9 cellular contexts compared by ENCODE assay signal in the genomic region with DNA sequence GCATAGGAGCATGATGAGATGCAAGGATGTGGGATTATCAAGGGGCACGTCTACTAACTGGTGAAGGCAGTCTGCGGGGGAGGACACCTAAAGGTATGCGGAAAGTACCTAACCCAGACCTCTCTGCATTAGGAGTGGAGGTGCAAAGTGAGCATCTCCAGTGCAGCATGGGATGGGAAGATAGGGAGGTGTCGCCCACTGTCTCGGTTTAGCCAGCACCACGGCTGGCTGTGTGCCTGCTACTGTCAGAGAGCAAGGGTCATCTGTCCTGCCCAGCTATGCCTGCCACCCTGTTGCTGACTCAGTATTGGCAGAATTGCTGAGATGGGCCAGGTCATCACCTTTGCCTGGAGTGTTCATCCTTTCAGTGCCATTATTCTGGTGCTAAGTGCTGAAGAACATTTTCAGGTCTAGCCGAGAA. TPM values are rescaled to one million over a fixed set of nuclear protein-coding genes. Genes with fewer than 3 reads are reported as not detected.
DNase-seq lines count a peak whose midpoint lies in the region; ATAC-seq and TF ChIP-seq lines count a peak whose summit lies in the region.
"Had no signal": no experiment of that assay in that cellular context is flagged by ENCODE, and none has a peak within 500 bp of the region (broad histone marks: within the 10 kb centered on the region; RNA-seq: fewer than 3 reads in every experiment).

No MANE protein-coding gene starts in this region.

- H3K4me3 Mint-ChIP-seq in activated naive CD4-positive, alpha-beta T cell treated with anti-CD3 and anti-CD28 coated beads, Interleukin-2, amount 50 U/mL, for 24 hours = peak overlapping the region; percentile 81
- no peak overlapping the region for H3K4me3 Mint-ChIP-seq in nephron progenitor cell

- peak; percentile 38 for TF ChIP-seq POLR2A in GM10847 (IDR thresholded peaks at IDR 0.05; ENCODE audit: extremely low read depth, insufficient read length)

- DNase-seq in T-helper 2 cell (peak in 3 of 5 experiments; percentile 33 to 64 (median 60)), sciatic nerve (ENCODE audit: low spot score) (no peak), NCI-H1105 treated with DMSO at 0.1 percent for 48 hours (lab: John Stamatoyannopoulos, UW) (no peak), nephron progenitor cell (no peak)
- DNase-seq: upper lobe of left lung had no signal

- no peak for TF ChIP-seq CTCF in nephron progenitor cell (IDR thresholded peaks at IDR 0.05)

- peaks cover 97% of the 10 kb centered on the region for H3K4me1 Mint-ChIP-seq in activated naive CD4-positive, alpha-beta T cell treated with anti-CD3 and anti-CD28 coated beads, Interleukin-2, amount 50 U/mL, for 24 hours
- H3K4me1 Mint-ChIP-seq in nephron progenitor cell = peaks cover 32% of the 10 kb centered on the region

- H3K27me3 Mint-ChIP-seq in activated naive CD4-positive, alpha-beta T cell treated with anti-CD3 and anti-CD28 coated beads, Interleukin-2, amount 50 U/mL, for 24 hours = no peaks in the 10 kb centered on the region
- H3K27me3 Mint-ChIP-seq in nephron progenitor cell (ENCODE audit: low read depth, poor library complexity) = no peaks in the 10 kb centered on the region

- ATAC-seq in sciatic nerve = peak; percentile 15
- ATAC-seq in HG03354 (IDR thresholded peaks at IDR 0.05; ENCODE audit: poor library complexity, severe bottlenecking, unreplicated experiment) = no peak
- no peak for ATAC-seq in GM19035 (IDR thresholded peaks at IDR 0.05; ENCODE audit: unreplicated experiment)

- H3K27ac Mint-ChIP-seq in activated naive CD4-positive, alpha-beta T cell treated with anti-CD3 and anti-CD28 coated beads, Interleukin-2, amount 50 U/mL, for 24 hours = peak overlapping the region; percentile 98
- H3K27ac Mint-ChIP-seq in nephron progenitor cell = no peak overlapping the region

- peaks cover 40% of the 10 kb centered on the region for H3K36me3 Mint-ChIP-seq in activated naive CD4-positive, alpha-beta T cell treated with anti-CD3 and anti-CD28 coated beads, Interleukin-2, amount 50 U/mL, for 24 hours
- H3K36me3 Mint-ChIP-seq in nephron progenitor cell (ENCODE audit: low read depth) = peaks cover 83% of the 10 kb centered on the region

- intact Hi-C loops in sciatic nerve (cut with DNase I) = no loop called here

- peaks cover 10% of the 10 kb centered on the region for H3K9me3 Mint-ChIP-seq in activated naive CD4-positive, alpha-beta T cell treated with anti-CD3 and anti-CD28 coated beads, Interleukin-2, amount 50 U/mL, for 24 hours
- H3K9me3 Mint-ChIP-seq in nephron progenitor cell = peaks cover 7% of the 10 kb centered on the region

RNA-seq across cellular contexts. Expression of a gene that starts 40.1 kb away (rescaled TPM):
- total RNA-seq in sciatic nerve = 12.6 TPM

RNA-seq across cellular contexts. Expression of a gene that starts 40.4 kb away (rescaled TPM):
- total RNA-seq in sciatic nerve = 19.4 TPM

Comparison
In these comparisons a context has a peak if more than half of its experiments do, and no peak if none do; other contexts are left out.
1. DNase-seq: peak in T-helper 2 cell (3 of 5); none in sciatic nerve (single experiment), NCI-H1105 treated with DMSO at 0.1 percent for 48 hours (single experiment) and nephron progenitor cell (single experiment).